In the genomic region with DNA sequence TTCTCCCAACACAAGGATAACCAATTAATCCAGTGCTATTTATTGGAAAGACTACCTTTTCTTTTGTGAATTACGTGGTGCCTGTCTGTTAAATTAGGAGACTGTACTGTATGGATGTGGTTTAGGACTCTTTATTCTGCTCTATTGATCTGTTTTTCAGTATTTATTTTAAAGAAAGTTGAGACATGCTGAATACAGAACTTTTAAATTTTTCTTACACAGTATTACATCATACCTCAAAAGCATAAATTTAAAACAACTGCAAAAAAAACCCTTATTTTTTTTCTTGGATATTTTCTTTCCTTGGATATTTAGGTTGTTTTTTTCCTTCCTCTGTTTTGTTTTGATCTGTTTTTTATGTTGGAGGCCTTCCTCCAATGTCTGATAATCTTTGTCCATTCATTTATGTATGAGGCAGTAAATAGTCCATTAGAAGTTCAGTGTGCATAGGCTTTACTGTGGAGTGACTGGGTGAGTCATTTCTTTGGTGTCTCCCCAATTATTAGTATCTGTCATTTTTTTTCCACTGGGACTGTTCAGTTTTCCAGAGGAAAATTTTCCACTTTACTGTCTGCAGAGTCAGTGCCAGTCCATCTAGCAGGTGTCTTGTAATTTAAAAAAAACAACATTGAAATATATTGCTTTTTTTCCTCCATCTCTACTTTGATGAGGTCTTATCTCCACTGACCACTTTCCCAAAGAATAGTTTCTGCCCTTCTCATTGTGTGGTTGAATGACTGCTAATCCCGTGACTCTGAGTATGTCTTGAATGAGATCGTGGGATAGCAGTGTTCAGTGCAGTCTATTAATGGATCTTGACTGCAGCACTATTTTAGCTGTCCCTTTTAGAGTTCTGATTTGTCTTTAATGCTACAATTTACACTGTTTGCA, we compare ENCODE assay signal across 1 cellular context.
TF ChIP-seq lines count a peak whose summit lies in the region.

No MANE protein-coding gene starts in this region.

TF ChIP-seq in K562, 482 proteins besides CTCF, POLR2A, EP300 and RAD21 (continued from another document and continues in another):
- no peak for TF ChIP-seq YY1 (IDR thresholded peaks at IDR 0.05; ENCODE audit: borderline replicate concordance in 1 of 3, control insufficient read depth in 1 of 3, extremely low read depth in 1 of 3, insufficient read depth in 3 of 3, insufficient read length in 1 of 3, insufficient replicate concordance in 2 of 3, low read depth in 1 of 3, low read length in 2 of 3)
- no peak for TF ChIP-seq KLF13 (tag; IDR thresholded peaks at IDR 0.05; ENCODE audit: borderline replicate concordance, low read depth)
- TF ChIP-seq, protein P1, sequence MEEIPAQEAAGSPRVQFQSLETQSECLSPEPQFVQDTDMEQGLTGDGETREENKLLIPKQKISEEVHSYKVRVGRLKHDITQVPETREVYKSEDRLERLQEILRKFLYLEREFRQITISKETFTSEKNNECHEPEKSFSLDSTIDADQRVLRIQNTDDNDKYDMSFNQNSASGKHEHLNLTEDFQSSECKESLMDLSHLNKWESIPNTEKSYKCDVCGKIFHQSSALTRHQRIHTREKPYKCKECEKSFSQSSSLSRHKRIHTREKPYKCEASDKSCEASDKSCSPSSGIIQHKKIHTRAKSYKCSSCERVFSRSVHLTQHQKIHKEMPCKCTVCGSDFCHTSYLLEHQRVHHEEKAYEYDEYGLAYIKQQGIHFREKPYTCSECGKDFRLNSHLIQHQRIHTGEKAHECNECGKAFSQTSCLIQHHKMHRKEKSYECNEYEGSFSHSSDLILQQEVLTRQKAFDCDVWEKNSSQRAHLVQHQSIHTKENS (CRISPR knock-in tag; IDR thresholded peaks at IDR 0.05) = no peak
- no peak for TF ChIP-seq HNRNPLL (IDR thresholded peaks at IDR 0.05; ENCODE audit: low read depth, low read length, poor library complexity, severe bottlenecking)
- TF ChIP-seq ZNF583 (CRISPR knock-in tag; IDR thresholded peaks at IDR 0.05) = no peak
- TF ChIP-seq ZNF431 (CRISPR knock-in tag; IDR thresholded peaks at IDR 0.05) = no peak
- peak; percentile 98 for TF ChIP-seq FOSL1 (tag; conservative IDR thresholded peaks at IDR 0.05)
- TF ChIP-seq, protein P2, sequence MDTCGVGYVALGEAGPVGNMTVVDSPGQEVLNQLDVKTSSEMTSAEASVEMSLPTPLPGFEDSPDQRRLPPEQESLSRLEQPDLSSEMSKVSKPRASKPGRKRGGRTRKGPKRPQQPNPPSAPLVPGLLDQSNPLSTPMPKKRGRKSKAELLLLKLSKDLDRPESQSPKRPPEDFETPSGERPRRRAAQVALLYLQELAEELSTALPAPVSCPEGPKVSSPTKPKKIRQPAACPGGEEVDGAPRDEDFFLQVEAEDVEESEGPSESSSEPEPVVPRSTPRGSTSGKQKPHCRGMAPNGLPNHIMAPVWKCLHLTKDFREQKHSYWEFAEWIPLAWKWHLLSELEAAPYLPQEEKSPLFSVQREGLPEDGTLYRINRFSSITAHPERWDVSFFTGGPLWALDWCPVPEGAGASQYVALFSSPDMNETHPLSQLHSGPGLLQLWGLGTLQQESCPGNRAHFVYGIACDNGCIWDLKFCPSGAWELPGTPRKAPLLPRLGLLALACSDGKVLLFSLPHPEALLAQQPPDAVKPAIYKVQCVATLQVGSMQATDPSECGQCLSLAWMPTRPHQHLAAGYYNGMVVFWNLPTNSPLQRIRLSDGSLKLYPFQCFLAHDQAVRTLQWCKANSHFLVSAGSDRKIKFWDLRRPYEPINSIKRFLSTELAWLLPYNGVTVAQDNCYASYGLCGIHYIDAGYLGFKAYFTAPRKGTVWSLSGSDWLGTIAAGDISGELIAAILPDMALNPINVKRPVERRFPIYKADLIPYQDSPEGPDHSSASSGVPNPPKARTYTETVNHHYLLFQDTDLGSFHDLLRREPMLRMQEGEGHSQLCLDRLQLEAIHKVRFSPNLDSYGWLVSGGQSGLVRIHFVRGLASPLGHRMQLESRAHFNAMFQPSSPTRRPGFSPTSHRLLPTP (IDR thresholded peaks at IDR 0.05; ENCODE audit: borderline replicate concordance, extremely low read depth, insufficient read length) = no peak
- TF ChIP-seq, protein P3, sequence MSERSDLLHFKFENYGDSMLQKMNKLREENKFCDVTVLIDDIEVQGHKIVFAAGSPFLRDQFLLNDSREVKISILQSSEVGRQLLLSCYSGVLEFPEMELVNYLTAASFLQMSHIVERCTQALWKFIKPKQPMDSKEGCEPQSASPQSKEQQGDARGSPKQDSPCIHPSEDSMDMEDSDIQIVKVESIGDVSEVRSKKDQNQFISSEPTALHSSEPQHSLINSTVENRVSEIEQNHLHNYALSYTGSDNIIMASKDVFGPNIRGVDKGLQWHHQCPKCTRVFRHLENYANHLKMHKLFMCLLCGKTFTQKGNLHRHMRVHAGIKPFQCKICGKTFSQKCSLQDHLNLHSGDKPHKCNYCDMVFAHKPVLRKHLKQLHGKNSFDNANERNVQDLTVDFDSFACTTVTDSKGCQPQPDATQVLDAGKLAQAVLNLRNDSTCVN (CRISPR knock-in tag; IDR thresholded peaks at IDR 0.05) = no peak
- TF ChIP-seq PCBP2 (IDR thresholded peaks at IDR 0.05; ENCODE audit: low read depth, low read length, poor library complexity, severe bottlenecking) = no peak
- TF ChIP-seq ZNF778 (CRISPR knock-in tag; IDR thresholded peaks at IDR 0.05) = no peak
- TF ChIP-seq CBX1 (IDR thresholded peaks at IDR 0.05; ENCODE audit: low read depth) = no peak
- 0 out of 2 replicates have a peak, but pooled peaks have one; percentile 15 for TF ChIP-seq GABPA (tag; conservative IDR thresholded peaks at IDR 0.05; ENCODE audit: low read depth)
- no peak for TF ChIP-seq GABPB2 (CRISPR knock-in tag; conservative IDR thresholded peaks at IDR 0.05)
- no peak for TF ChIP-seq ZNF76 (CRISPR knock-in tag; IDR thresholded peaks at IDR 0.05; ENCODE audit: borderline replicate concordance)
- TF ChIP-seq ZZZ3 (IDR thresholded peaks at IDR 0.05) = no peak
- no peak for TF ChIP-seq BCL6 (CRISPR knock-in tag; IDR thresholded peaks at IDR 0.05)
- TF ChIP-seq, protein P4, sequence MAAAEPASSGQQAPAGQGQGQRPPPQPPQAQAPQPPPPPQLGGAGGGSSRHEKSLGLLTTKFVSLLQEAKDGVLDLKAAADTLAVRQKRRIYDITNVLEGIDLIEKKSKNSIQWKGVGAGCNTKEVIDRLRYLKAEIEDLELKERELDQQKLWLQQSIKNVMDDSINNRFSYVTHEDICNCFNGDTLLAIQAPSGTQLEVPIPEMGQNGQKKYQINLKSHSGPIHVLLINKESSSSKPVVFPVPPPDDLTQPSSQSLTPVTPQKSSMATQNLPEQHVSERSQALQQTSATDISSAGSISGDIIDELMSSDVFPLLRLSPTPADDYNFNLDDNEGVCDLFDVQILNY (CRISPR knock-in tag; IDR thresholded peaks at IDR 0.05) = no peak
- TF ChIP-seq, protein P5, sequence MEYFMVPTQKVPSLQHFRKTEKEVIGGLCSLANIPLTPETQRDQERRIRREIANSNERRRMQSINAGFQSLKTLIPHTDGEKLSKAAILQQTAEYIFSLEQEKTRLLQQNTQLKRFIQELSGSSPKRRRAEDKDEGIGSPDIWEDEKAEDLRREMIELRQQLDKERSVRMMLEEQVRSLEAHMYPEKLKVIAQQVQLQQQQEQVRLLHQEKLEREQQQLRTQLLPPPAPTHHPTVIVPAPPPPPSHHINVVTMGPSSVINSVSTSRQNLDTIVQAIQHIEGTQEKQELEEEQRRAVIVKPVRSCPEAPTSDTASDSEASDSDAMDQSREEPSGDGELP (CRISPR knock-in tag; IDR thresholded peaks at IDR 0.05; ENCODE audit: borderline replicate concordance) = no peak
- TF ChIP-seq, protein P6, sequence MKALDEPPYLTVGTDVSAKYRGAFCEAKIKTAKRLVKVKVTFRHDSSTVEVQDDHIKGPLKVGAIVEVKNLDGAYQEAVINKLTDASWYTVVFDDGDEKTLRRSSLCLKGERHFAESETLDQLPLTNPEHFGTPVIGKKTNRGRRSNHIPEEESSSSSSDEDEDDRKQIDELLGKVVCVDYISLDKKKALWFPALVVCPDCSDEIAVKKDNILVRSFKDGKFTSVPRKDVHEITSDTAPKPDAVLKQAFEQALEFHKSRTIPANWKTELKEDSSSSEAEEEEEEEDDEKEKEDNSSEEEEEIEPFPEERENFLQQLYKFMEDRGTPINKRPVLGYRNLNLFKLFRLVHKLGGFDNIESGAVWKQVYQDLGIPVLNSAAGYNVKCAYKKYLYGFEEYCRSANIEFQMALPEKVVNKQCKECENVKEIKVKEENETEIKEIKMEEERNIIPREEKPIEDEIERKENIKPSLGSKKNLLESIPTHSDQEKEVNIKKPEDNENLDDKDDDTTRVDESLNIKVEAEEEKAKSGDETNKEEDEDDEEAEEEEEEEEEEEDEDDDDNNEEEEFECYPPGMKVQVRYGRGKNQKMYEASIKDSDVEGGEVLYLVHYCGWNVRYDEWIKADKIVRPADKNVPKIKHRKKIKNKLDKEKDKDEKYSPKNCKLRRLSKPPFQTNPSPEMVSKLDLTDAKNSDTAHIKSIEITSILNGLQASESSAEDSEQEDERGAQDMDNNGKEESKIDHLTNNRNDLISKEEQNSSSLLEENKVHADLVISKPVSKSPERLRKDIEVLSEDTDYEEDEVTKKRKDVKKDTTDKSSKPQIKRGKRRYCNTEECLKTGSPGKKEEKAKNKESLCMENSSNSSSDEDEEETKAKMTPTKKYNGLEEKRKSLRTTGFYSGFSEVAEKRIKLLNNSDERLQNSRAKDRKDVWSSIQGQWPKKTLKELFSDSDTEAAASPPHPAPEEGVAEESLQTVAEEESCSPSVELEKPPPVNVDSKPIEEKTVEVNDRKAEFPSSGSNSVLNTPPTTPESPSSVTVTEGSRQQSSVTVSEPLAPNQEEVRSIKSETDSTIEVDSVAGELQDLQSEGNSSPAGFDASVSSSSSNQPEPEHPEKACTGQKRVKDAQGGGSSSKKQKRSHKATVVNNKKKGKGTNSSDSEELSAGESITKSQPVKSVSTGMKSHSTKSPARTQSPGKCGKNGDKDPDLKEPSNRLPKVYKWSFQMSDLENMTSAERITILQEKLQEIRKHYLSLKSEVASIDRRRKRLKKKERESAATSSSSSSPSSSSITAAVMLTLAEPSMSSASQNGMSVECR (CRISPR knock-in tag; IDR thresholded peaks at IDR 0.05) = no peak
- TF ChIP-seq RBM25 (IDR thresholded peaks at IDR 0.05; ENCODE audit: low read depth, low read length, severe bottlenecking) = no peak
- TF ChIP-seq TAF15 (IDR thresholded peaks at IDR 0.05; ENCODE audit: low read depth, low read length) = no peak
- no peak for TF ChIP-seq ZNF263 (CRISPR knock-in tag; IDR thresholded peaks at IDR 0.05; ENCODE audit: borderline replicate concordance)
- TF ChIP-seq CTBP1 (IDR thresholded peaks at IDR 0.05; ENCODE audit: borderline replicate concordance) = peak; percentile 57; the same call in 1 of the 2 replicates
- no peak for TF ChIP-seq ETV6 (IDR thresholded peaks at IDR 0.05; ENCODE audit: borderline replicate concordance in 1 of 2, low read depth in 2 of 2, low read length in 1 of 2)
- no peak for TF ChIP-seq ETV6 (CRISPR knock-in tag; IDR thresholded peaks at IDR 0.05; ENCODE audit: borderline replicate concordance)
- TF ChIP-seq KLF6 (CRISPR knock-in tag; IDR thresholded peaks at IDR 0.05; ENCODE audit: borderline replicate concordance) = no peak
- peak; percentile 32 for TF ChIP-seq FOS (IDR thresholded peaks at IDR 0.05; ENCODE audit: extremely low read depth, insufficient read length)
- TF ChIP-seq ARNT (IDR thresholded peaks at IDR 0.05) = 0 out of 4 replicates have a peak, but pooled peaks of 1 of the 2 experiments have one; percentile 31
- TF ChIP-seq, protein P7, sequence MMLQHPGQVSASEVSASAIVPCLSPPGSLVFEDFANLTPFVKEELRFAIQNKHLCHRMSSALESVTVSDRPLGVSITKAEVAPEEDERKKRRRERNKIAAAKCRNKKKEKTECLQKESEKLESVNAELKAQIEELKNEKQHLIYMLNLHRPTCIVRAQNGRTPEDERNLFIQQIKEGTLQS (IDR thresholded peaks at IDR 0.05) = peak; percentile 93
- TF ChIP-seq, protein P7 (CRISPR knock-in tag; conservative IDR thresholded peaks at IDR 0.05) = 0 out of 2 replicates have a peak, but pooled peaks have one; percentile 39
- peak; percentile 30; the same call in 1 of the 2 replicates for TF ChIP-seq ETV1 (tag; conservative IDR thresholded peaks at IDR 0.05; ENCODE audit: low read depth)
- TF ChIP-seq, protein P8, sequence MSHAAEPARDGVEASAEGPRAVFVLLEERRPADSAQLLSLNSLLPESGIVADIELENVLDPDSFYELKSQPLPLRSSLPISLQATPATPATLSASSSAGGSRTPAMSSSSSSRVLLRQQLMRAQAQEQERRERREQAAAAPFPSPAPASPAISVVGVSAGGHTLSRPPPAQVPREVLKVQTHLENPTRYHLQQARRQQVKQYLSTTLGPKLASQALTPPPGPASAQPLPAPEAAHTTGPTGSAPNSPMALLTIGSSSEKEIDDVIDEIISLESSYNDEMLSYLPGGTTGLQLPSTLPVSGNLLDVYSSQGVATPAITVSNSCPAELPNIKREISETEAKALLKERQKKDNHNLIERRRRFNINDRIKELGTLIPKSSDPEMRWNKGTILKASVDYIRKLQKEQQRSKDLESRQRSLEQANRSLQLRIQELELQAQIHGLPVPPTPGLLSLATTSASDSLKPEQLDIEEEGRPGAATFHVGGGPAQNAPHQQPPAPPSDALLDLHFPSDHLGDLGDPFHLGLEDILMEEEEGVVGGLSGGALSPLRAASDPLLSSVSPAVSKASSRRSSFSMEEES (CRISPR knock-in tag; IDR thresholded peaks at IDR 0.05) = peak; percentile 81
- no peak for TF ChIP-seq ZBTB17 (CRISPR knock-in tag; IDR thresholded peaks at IDR 0.05)
- TF ChIP-seq ZNF766 (CRISPR knock-in tag; conservative IDR thresholded peaks at IDR 0.05) = no peak
- no peak for TF ChIP-seq MED1 (CRISPR knock-in tag; IDR thresholded peaks at IDR 0.05; ENCODE audit: borderline replicate concordance)
- no peak for TF ChIP-seq ZNF140 (CRISPR knock-in tag; IDR thresholded peaks at IDR 0.05)
- peak; percentile 86; the same call in 1 of the 2 replicates for TF ChIP-seq TOE1 (IDR thresholded peaks at IDR 0.05; ENCODE audit: borderline replicate concordance)
- no peak for TF ChIP-seq TOE1 (CRISPR knock-in tag; IDR thresholded peaks at IDR 0.05; ENCODE audit: borderline replicate concordance, low read depth)
- no peak for TF ChIP-seq ZFP1 (CRISPR knock-in tag; IDR thresholded peaks at IDR 0.05)
- TF ChIP-seq TCF3 (CRISPR knock-in tag; IDR thresholded peaks at IDR 0.05) = peak; percentile 70
